ENCODE assay signal across 28 cellular contexts in the genomic region with DNA sequence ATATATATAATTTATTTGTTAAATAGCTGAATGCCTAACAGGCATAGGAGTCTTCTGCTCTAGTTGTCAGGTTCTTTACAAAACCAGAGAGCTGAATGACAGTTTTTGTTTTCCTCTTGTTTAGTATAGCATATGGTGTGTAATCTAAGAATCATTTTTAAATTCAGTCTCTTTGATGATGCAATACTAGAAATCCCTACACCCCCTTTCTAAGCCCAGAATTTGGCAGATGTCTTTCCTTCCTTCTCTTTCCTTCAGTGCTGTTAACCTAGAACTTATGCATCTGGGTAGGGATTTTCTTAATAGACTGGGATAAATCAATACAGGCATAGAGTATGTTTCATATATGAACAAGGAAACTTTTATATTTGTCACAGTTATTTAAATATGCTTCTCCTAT.
"Had no signal": no experiment of that assay in that cellular context is flagged by ENCODE, and none has a peak within 500 bp of the region (broad histone marks: within the 10 kb centered on the region; RNA-seq: fewer than 3 reads in every experiment).

No MANE protein-coding gene starts in this region.

- H3K27me3 ChIP-seq: foreskin keratinocyte, gastroesophageal sphincter, hepatocyte, neutrophil, suprapubic skin, transverse colon, upper lobe of right lung, uterus had no signal

- H3K4me2 ChIP-seq: hepatocyte, smooth muscle cell had no signal

- H3K4me3 ChIP-seq: gastroesophageal sphincter, heart left ventricle, hepatocyte, lung, mucosa of descending colon, smooth muscle cell, suprapubic skin, transverse colon, upper lobe of right lung, uterus had no signal

- H3K9ac ChIP-seq: parathyroid adenoma had no signal

- H3K9me3 ChIP-seq: gastroesophageal sphincter, heart left ventricle, neutrophil, suprapubic skin, transverse colon, upper lobe of right lung, uterus had no signal

- H3K4me1 ChIP-seq: foreskin keratinocyte, gastroesophageal sphincter, heart left ventricle, parathyroid adenoma, suprapubic skin, transverse colon, upper lobe of right lung, uterus had no signal

- ATAC-seq: esophagus mucosa; foreskin keratinocyte; gastroesophageal sphincter; heart left ventricle; left lobe of liver; mucosa of descending colon; natural killer cell treated with Interleukin-12 subunit alpha and Interleukin-12 subunit beta and Interleukin-15 and Interleukin-18, amount 100 ng/mL, for 72 hours; sciatic nerve; stimulated activated naive CD8-positive, alpha-beta T cell treated with anti-CD3 and anti-CD28 coated beads, Interleukin-15, amount 100 ng/mL, for 72 hours; upper lobe of right lung had no signal

- DNase-seq: effector CD8-positive, alpha-beta T cell; endodermal cell; foreskin keratinocyte; heart left ventricle; kidney; mucosa of descending colon; naive B cell; stimulated activated CD4-positive, alpha-beta T cell treated with anti-CD3 and anti-CD28 coated beads, Interleukin-12 subunit alpha, Interleukin-12 subunit beta, amount 100 ng/mL, for 4 hours; stimulated activated CD4-positive, alpha-beta T cell treated with anti-CD3 and anti-CD28 coated beads, Interleukin-1b, Interleukin-23, amount 100 ng/mL, for 48 hours; stimulated activated CD4-positive, alpha-beta T cell treated with anti-CD3 and anti-CD28 coated beads, Interleukin-4, amount 100 ng/mL, for 1 hour; stimulated activated CD8-positive, alpha-beta memory T cell treated with anti-CD3 and anti-CD28 coated beads, Interleukin-4, amount 100 ng/mL, for 48 hours; stimulated activated naive CD4-positive, alpha-beta T cell; stimulated activated naive CD8-positive, alpha-beta T cell treated with anti-CD3 and anti-CD28 coated beads, Interleukin-15, amount 100 ng/mL, for 72 hours; transverse colon; upper lobe of right lung; uterus had no signal

- H2AFZ ChIP-seq: hepatocyte, parathyroid adenoma had no signal

- H3K36me3 ChIP-seq: gastroesophageal sphincter, heart left ventricle, neutrophil, suprapubic skin, transverse colon, upper lobe of right lung, uterus had no signal

- H3K27ac ChIP-seq: epithelial cell of prostate, foreskin keratinocyte, gastroesophageal sphincter, heart left ventricle, hepatocyte, neutrophil, parathyroid adenoma, suprapubic skin, transverse colon, upper lobe of right lung, uterus had no signal
